Comparison of ENCODE assay signal across 12 cellular contexts in the genomic region with DNA sequence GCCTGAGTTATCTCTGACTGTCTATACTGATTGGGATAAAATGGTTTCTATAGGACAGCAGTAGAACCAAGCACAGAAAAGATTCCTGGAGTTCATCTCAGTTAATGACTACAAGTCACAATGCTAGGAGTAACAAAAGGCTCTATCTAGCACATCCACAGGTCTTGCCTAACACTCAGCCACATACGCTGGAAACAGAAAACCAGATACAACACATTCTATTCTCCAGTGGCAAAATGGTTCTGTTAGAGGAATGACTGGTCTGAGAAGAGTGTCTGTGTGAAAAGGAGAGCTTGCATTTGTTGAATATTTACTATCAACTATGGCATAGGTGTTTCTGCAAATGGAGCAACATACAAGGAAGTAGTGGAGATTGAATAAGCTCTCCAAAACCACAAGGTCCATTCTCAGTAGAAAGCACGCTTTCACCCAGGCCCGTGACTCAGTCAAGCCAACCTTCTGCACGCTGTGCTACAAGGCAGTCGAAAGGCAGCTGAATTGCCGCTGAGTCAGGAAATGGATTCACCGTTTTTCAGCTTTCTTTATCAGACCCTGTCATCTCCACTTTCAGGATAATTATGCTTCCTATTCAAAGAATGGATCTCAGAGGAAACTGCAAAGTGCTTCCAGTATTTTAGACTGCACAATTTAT.
A peak's percentile ranks its signal among the peaks of the same experiment; 100 is the strongest.
DNase-seq lines count a peak whose midpoint lies in the region; ATAC-seq, FAIRE-seq and TF ChIP-seq lines count a peak whose summit lies in the region.
"Had no signal": no experiment of that assay in that cellular context is flagged by ENCODE, and none has a peak within 500 bp of the region (broad histone marks: within the 10 kb centered on the region; RNA-seq: fewer than 3 reads in every experiment).

No MANE protein-coding gene starts in this region.

- H3K4me3 ChIP-seq in bronchial epithelial cell (ENCODE audit: low read depth, low read length) (no peak overlapping the region), pancreas (no peak overlapping the region)
- H3K4me3 ChIP-seq: SJCRH30, uterus had no signal

- TF ChIP-seq CTCF in bronchial epithelial cell (IDR thresholded peaks at IDR 0.05; ENCODE audit: insufficient read depth, low read length, severe bottlenecking) (no peak), pancreas (IDR thresholded peaks at IDR 0.05) (no peak)

- DNase-seq in NCI-H146 (lab: John Stamatoyannopoulos, UW) (peak; percentile 8), NCI-H146 treated with DMSO at 0.1 percent for 48 hours (lab: John Stamatoyannopoulos, UW; ENCODE audit: unreplicated experiment) (no peak), NCI-H69 (lab: John Stamatoyannopoulos, UW) (peak; percentile 4), bronchial epithelial cell (ENCODE audit: low read depth) (peak; percentile 83), pancreas (peak in 1 of 6 donors; percentile 14), SIG-M5 (lab: John Stamatoyannopoulos, UW) (no peak)
- no peak for DNase-seq in central memory CD4-positive, alpha-beta T cell
- DNase-seq: MV-4-11, uterus had no signal

- ATAC-seq in pancreas (peak in 3 of 4 donors; percentile 42 to 83 (median 74)), GM18517 (IDR thresholded peaks at IDR 0.05; ENCODE audit: unreplicated experiment) (no peak)

- H3K36me3 ChIP-seq in bronchial epithelial cell (ENCODE audit: control insufficient read depth, insufficient read depth, low read length): no peaks in the 10 kb centered on the region
- no peaks in the 10 kb centered on the region for H3K36me3 ChIP-seq in pancreas
- H3K36me3 ChIP-seq: SJCRH30, uterus had no signal

- H3K27ac ChIP-seq in pancreas: peak overlapping the region in 1 of 4 donors; percentile 31
- H3K27ac ChIP-seq: SJCRH30, uterus had no signal

- intact Hi-C loops in pancreas (cut with DNase I): no loop called here

- FAIRE-seq in bronchial epithelial cell (lab: Jason Lieb, UNC): peak; percentile 55
- FAIRE-seq in pancreas (lab: Jason Lieb, UNC): no peak
- FAIRE-seq: colon had no signal

- H3K4me1 ChIP-seq in pancreas: no peaks in the 10 kb centered on the region
- H3K4me1 ChIP-seq: SJCRH30, uterus had no signal

- no peaks in the 10 kb centered on the region for H3K9me3 ChIP-seq in pancreas
- H3K9me3 ChIP-seq: SJCRH30, uterus had no signal

- H3K27me3 ChIP-seq in bronchial epithelial cell (ENCODE audit: control insufficient read depth, insufficient read depth, low read length) (no peaks in the 10 kb centered on the region), pancreas (no peaks in the 10 kb centered on the region)
- H3K27me3 ChIP-seq: SJCRH30, uterus had no signal

- 56 to 61% methylated on average over 7 of the region's 7 CpGs for WGBS in pancreas, 2 donors

Comparison
In these comparisons a context has a peak if more than half of its experiments do, and no peak if none do; other contexts are left out.
1. DNase-seq: peak in NCI-H146 (single experiment), NCI-H69 (single experiment) and bronchial epithelial cell (single experiment); none in NCI-H146 treated with DMSO at 0.1 percent for 48 hours (single experiment), SIG-M5 (single experiment) and central memory CD4-positive, alpha-beta T cell (single experiment).